9 cellular contexts compared by ENCODE assay signal in the genomic region with DNA sequence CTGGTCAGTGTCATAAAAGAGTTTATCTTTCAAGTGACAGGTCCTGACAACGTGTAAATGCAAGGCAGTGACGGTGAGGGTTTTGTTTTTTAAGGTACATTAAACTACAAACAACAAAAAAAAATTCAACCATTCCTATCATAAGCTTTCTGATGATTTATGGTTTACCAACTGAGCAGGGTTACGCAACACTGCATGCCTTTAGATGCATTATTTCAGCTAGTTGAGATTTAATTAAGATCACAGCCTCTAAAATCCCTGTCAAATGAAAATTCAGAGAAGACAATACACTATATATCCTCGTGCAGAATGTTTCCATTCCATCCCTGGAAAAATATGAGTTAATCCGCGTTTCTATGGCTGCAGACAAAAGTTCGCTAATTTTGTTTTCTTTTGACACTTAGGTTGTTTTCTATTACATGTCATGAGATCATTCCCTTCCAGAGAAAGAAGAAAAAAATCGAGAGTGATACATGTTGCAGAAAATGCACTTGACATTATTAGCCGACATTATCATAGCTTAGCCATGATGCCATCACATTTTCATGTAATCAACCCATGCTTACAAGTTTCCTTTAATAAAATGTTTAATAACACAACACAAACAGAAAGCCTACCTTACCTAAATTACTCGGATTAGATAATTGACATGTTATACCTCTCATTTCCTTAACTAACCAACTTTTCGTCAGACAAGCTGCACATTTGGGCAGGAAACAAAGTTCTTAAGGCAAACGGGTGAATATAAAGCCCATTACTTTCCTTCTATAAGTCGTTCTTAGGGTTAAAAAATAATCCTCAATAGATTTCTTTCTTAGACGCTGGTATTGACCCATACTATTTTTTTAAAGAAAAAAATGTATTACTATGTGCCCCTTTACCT.
DNase-seq lines count a peak whose midpoint lies in the region; ATAC-seq, FAIRE-seq and TF ChIP-seq lines count a peak whose summit lies in the region.
"Had no signal": no experiment of that assay in that cellular context is flagged by ENCODE, and none has a peak within 500 bp of the region (broad histone marks: within the 10 kb centered on the region; RNA-seq: fewer than 3 reads in every experiment).

No MANE protein-coding gene starts in this region.

- no peak overlapping the region for H3K4me3 Mint-ChIP-seq in stimulated activated naive B cell treated with anti-CD40 and anti-IgM and Interleukin-4, amounts not matched to agents 10 μg/mL and 1 μg/mL and 100 μg/mL, for 72 hours
- H3K4me3 Mint-ChIP-seq in endothelial cell (ENCODE audit: unreplicated experiment): no peak overlapping the region
- H3K4me3 Mint-ChIP-seq: activated naive CD8-positive, alpha-beta T cell had no signal

- DNase-seq in HCEC 1CT (peak; percentile 37), adipocyte (ENCODE audit: low read depth) (peak; percentile 81), keratinocyte (ENCODE audit: low read depth, low spot score) (no peak), endothelial cell (ENCODE audit: low spot score) (no peak), DMS53 (lab: John Stamatoyannopoulos, UW) (no peak)
- DNase-seq in stimulated activated naive B cell treated with anti-CD40 and anti-IgM and Interleukin-4, amounts not matched to agents 10 μg/mL and 1 μg/mL and 100 μg/mL, for 72 hours: no peak

- H3K36me3 ChIP-seq in adipocyte (ENCODE audit: control insufficient read depth, insufficient read depth, low read length, severe bottlenecking) (no peaks in the 10 kb centered on the region), keratinocyte (ENCODE audit: control insufficient read depth in 2 of 2, extremely low read depth in 1 of 2, insufficient read depth in 2 of 2, low read length in 2 of 2) (no peaks in the 10 kb centered on the region)

- no peaks in the 10 kb centered on the region for H4K20me1 ChIP-seq in keratinocyte (ENCODE audit: control insufficient read depth, extremely low read depth, insufficient read depth, low read length)

- H3K9me3 ChIP-seq in adipocyte (ENCODE audit: control insufficient read depth, low read length) (no peaks in the 10 kb centered on the region), keratinocyte (ENCODE audit: control insufficient read depth, low read depth, low read length) (no peaks in the 10 kb centered on the region)

- H3K4me3 ChIP-seq in adipocyte (ENCODE audit: low read length) (peak overlapping the region; percentile 87), keratinocyte (ENCODE audit: control insufficient read depth in 2 of 3, extremely low read depth in 1 of 3, insufficient read depth in 2 of 3, low read depth in 1 of 3, low read length in 3 of 3) (peak overlapping the region; percentile 61 to 91 (median 70))

- peak overlapping the region; percentile 98 for H3K4me2 ChIP-seq in keratinocyte (ENCODE audit: control insufficient read depth, extremely low read depth, insufficient read depth, low read depth, low read length)

- peaks cover 34 to 36% of the 10 kb centered on the region in 2 donors for H3K4me1 Mint-ChIP-seq in stimulated activated naive B cell treated with anti-CD40 and anti-IgM and Interleukin-4, amounts not matched to agents 10 μg/mL and 1 μg/mL and 100 μg/mL, for 72 hours
- peaks cover 43% of the 10 kb centered on the region for H3K4me1 Mint-ChIP-seq in endothelial cell (ENCODE audit: unreplicated experiment)

- H3K9me1 ChIP-seq in keratinocyte (ENCODE audit: control insufficient read depth, extremely low read depth, insufficient read depth, low read length): no peaks in the 10 kb centered on the region

- no peak overlapping the region for H2AFZ ChIP-seq in keratinocyte (ENCODE audit: control insufficient read depth, low read length)

- peak overlapping the region; percentile 86 for H3K27ac ChIP-seq in keratinocyte (ENCODE audit: control insufficient read depth, insufficient read depth, low read length)

- peak overlapping the region; percentile 65 for H3K27ac Mint-ChIP-seq in stimulated activated naive B cell treated with anti-CD40 and anti-IgM and Interleukin-4, amounts not matched to agents 10 μg/mL and 1 μg/mL and 100 μg/mL, for 72 hours
- no peak overlapping the region for H3K27ac Mint-ChIP-seq in endothelial cell (ENCODE audit: unreplicated experiment)
- H3K27ac Mint-ChIP-seq: activated naive CD8-positive, alpha-beta T cell had no signal

- TF ChIP-seq CTCF in keratinocyte (optimal IDR thresholded peaks at IDR 0.05 in 1 of 3, IDR thresholded peaks at IDR 0.05 in 1 of 3, conservative IDR thresholded peaks at IDR 0.05 in 1 of 3; ENCODE audit: extremely low read depth in 1 of 3, insufficient read depth in 2 of 3, low read length in 3 of 3) (no peak), endothelial cell (IDR thresholded peaks at IDR 0.05; ENCODE audit: unreplicated experiment) (no peak)

- H3K36me3 Mint-ChIP-seq in stimulated activated naive B cell treated with anti-CD40 and anti-IgM and Interleukin-4, amounts not matched to agents 10 μg/mL and 1 μg/mL and 100 μg/mL, for 72 hours: peaks cover 2 to 7% of the 10 kb centered on the region in 2 donors
- no peaks in the 10 kb centered on the region for H3K36me3 Mint-ChIP-seq in endothelial cell (ENCODE audit: low read depth, unreplicated experiment)

- FAIRE-seq in keratinocyte (lab: Jason Lieb, UNC): peak; percentile 69

- H3K4me1 ChIP-seq in adipocyte (ENCODE audit: control insufficient read depth, insufficient read depth, low read length): peaks cover 51% of the 10 kb centered on the region
- peaks cover 62% of the 10 kb centered on the region for H3K4me1 ChIP-seq in keratinocyte (ENCODE audit: control insufficient read depth, extremely low read depth, insufficient read depth, low read length)

- no peaks in the 10 kb centered on the region for H3K27me3 Mint-ChIP-seq in stimulated activated naive B cell treated with anti-CD40 and anti-IgM and Interleukin-4, amounts not matched to agents 10 μg/mL and 1 μg/mL and 100 μg/mL, for 72 hours
- no peaks in the 10 kb centered on the region for H3K27me3 Mint-ChIP-seq in endothelial cell (ENCODE audit: unreplicated experiment)
- H3K27me3 Mint-ChIP-seq: activated naive CD8-positive, alpha-beta T cell had no signal

- ATAC-seq in stimulated activated naive B cell treated with anti-CD40 and anti-IgM and Interleukin-4, amounts not matched to agents 10 μg/mL and 1 μg/mL and 100 μg/mL, for 72 hours (replicated peaks): no peak
- ATAC-seq in HG03025 (IDR thresholded peaks at IDR 0.05; ENCODE audit: low FRiP score, unreplicated experiment) (no peak), HG03460 (IDR thresholded peaks at IDR 0.05; ENCODE audit: unreplicated experiment) (no peak)

- no peaks in the 10 kb centered on the region for H3K9me3 Mint-ChIP-seq in stimulated activated naive B cell treated with anti-CD40 and anti-IgM and Interleukin-4, amounts not matched to agents 10 μg/mL and 1 μg/mL and 100 μg/mL, for 72 hours
- H3K9me3 Mint-ChIP-seq in endothelial cell (ENCODE audit: unreplicated experiment): no peaks in the 10 kb centered on the region

- H3K9ac ChIP-seq in adipocyte (ENCODE audit: low read length) (peak overlapping the region; percentile 93), keratinocyte (ENCODE audit: control insufficient read depth, extremely low read depth, insufficient read depth, low read length) (peak overlapping the region; percentile 93)

- H3K79me2 ChIP-seq in keratinocyte (ENCODE audit: control insufficient read depth, insufficient read depth, low read length): peaks cover 59% of the 10 kb centered on the region

- dilution Hi-C loops in keratinocyte (cut with MboI; ENCODE audit: extremely low pct_ligation_motif_present, low sequenced_read_pairs): no loop called here

- H3K27me3 ChIP-seq in adipocyte (replicated peaks; ENCODE audit: control insufficient read depth, insufficient read depth, low read length): no peaks in the 10 kb centered on the region
- no peaks in the 10 kb centered on the region for H3K27me3 ChIP-seq in keratinocyte (ENCODE audit: control insufficient read depth, extremely low read depth, insufficient read depth, low read length)

Comparison
In these comparisons a context has a peak if more than half of its experiments do, and no peak if none do; other contexts are left out.
1. DNase-seq: peak in HCEC 1CT (single experiment) and adipocyte (single experiment); none in keratinocyte (single experiment), stimulated activated naive B cell treated with anti-CD40 and anti-IgM and Interleukin-4, amounts not matched to agents 10 μg/mL and 1 μg/mL and 100 μg/mL, for 72 hours (single experiment), endothelial cell (single experiment) and DMS53 (single experiment).